ENCODE assay signal across 19 cellular contexts in the genomic region with DNA sequence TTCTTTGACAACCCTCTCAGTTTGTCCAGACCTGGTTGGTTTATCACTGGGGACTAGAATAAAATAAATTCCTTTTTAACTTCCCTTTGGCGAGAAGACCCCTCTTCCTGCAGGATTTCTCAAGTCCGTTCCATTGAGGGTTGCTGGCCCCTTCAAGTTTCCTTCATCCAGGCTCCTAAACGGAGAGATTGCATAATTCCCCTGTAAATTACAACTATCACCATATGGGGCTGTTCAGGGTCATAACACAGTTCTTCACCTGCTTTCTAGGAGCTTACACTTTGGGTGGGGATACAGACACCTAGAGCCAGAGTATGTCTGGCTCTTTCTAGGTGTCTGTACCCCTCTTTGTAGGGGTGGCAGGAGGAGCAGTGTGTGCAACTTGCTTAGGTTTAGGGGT.
"Had no signal": no experiment of that assay in that cellular context is flagged by ENCODE, and none has a peak within 500 bp of the region (broad histone marks: within the 10 kb centered on the region; RNA-seq: fewer than 3 reads in every experiment).

No MANE protein-coding gene starts in this region.

- H3K36me3 Mint-ChIP-seq: natural killer cell treated with Interleukin-12 subunit alpha and Interleukin-12 subunit beta and Interleukin-15 and Interleukin-18, amount 100 ng/mL, for 72 hours had no signal

- H3K9me3 ChIP-seq: left ventricle myocardium inferior, ovary, spleen, thyroid gland had no signal

- H3K27ac Mint-ChIP-seq: activated CD8-positive, alpha-beta T cell treated with anti-CD3 and anti-CD28 coated beads for 36 hours; activated naive CD8-positive, alpha-beta T cell; natural killer cell treated with Interleukin-12 subunit alpha and Interleukin-12 subunit beta and Interleukin-15 and Interleukin-18, amount 100 ng/mL, for 72 hours; stimulated activated effector memory CD8-positive, alpha-beta T cell treated with anti-CD3 and anti-CD28 coated beads, Interleukin-12 subunit alpha, Interleukin-12 subunit beta, amount 100 ng/mL, for 72 hours had no signal

- H3K27ac ChIP-seq: hepatocyte, left ventricle myocardium inferior, ovary, thyroid gland, WERI-Rb-1 had no signal

- FAIRE-seq: endometrium, urothelium cell line had no signal

- H3K36me3 ChIP-seq: ovary, thyroid gland had no signal

- H3K4me3 ChIP-seq: hepatocyte, left ventricle myocardium inferior, ovary, spleen, thyroid gland had no signal

- H2AFZ ChIP-seq: hepatocyte had no signal

- H3K9me3 Mint-ChIP-seq: activated CD8-positive, alpha-beta T cell treated with anti-CD3 and anti-CD28 coated beads for 36 hours; activated T-cell treated with anti-CD3 and anti-CD28 coated beads, Interleukin-2, amount 50 U/mL, for 4 hours; natural killer cell treated with Interleukin-12 subunit alpha and Interleukin-12 subunit beta and Interleukin-15 and Interleukin-18, amount 100 ng/mL, for 72 hours; stimulated activated effector memory CD8-positive, alpha-beta T cell treated with anti-CD3 and anti-CD28 coated beads, Interleukin-12 subunit alpha, Interleukin-12 subunit beta, amount 100 ng/mL, for 72 hours had no signal

- DNase-seq: activated CD8-positive, alpha-beta T cell treated with anti-CD3 and anti-CD28 coated beads for 36 hours; activated gamma-delta T cell; activated T-cell treated with anti-CD3 and anti-CD28 coated beads, Interleukin-2, amount 50 U/mL, for 4 hours; amniotic stem cell; left ventricle myocardium inferior; mesendoderm; ovary; spleen; T-helper 1 cell; thyroid gland; WERI-Rb-1 had no signal

- H3K27me3 Mint-ChIP-seq: activated CD8-positive, alpha-beta T cell treated with anti-CD3 and anti-CD28 coated beads for 36 hours; activated naive CD8-positive, alpha-beta T cell; natural killer cell treated with Interleukin-12 subunit alpha and Interleukin-12 subunit beta and Interleukin-15 and Interleukin-18, amount 100 ng/mL, for 72 hours had no signal

- ATAC-seq: activated CD8-positive, alpha-beta T cell treated with anti-CD3 and anti-CD28 coated beads for 36 hours; activated T-cell treated with anti-CD3 and anti-CD28 coated beads, Interleukin-2, amount 50 U/mL, for 4 hours; esophagus mucosa; natural killer cell treated with Interleukin-12 subunit alpha and Interleukin-12 subunit beta and Interleukin-15 and Interleukin-18, amount 100 ng/mL, for 72 hours; sciatic nerve; stimulated activated effector memory CD8-positive, alpha-beta T cell treated with anti-CD3 and anti-CD28 coated beads, Interleukin-12 subunit alpha, Interleukin-12 subunit beta, amount 100 ng/mL, for 72 hours had no signal

- H3K4me2 ChIP-seq: hepatocyte had no signal

- H3K27me3 ChIP-seq: hepatocyte, ovary, spleen, thyroid gland had no signal

- H3K4me3 Mint-ChIP-seq: activated CD8-positive, alpha-beta T cell treated with anti-CD3 and anti-CD28 coated beads for 36 hours; activated naive CD8-positive, alpha-beta T cell; activated T-cell treated with anti-CD3 and anti-CD28 coated beads, Interleukin-2, amount 50 U/mL, for 4 hours; natural killer cell treated with Interleukin-12 subunit alpha and Interleukin-12 subunit beta and Interleukin-15 and Interleukin-18, amount 100 ng/mL, for 72 hours; stimulated activated effector memory CD8-positive, alpha-beta T cell treated with anti-CD3 and anti-CD28 coated beads, Interleukin-12 subunit alpha, Interleukin-12 subunit beta, amount 100 ng/mL, for 72 hours had no signal
